ENCODE assay signal across 14 cellular contexts in genomic region chr2:127185720-127186119, GRCh38. TPM values are rescaled to one million over a fixed set of nuclear protein-coding genes. Genes with fewer than 3 reads are reported as not detected.
A peak's percentile ranks its signal among the peaks of the same experiment; 100 is the strongest.
DNase-seq lines count a peak whose midpoint lies in the region; ATAC-seq and TF ChIP-seq lines count a peak whose summit lies in the region.
"Had no signal": no experiment of that assay in that cellular context is flagged by ENCODE, and none has a peak within 500 bp of the region (broad histone marks: within the 10 kb centered on the region; RNA-seq: fewer than 3 reads in every experiment).

No MANE protein-coding gene starts in this region.

- H3K27me3 ChIP-seq in right atrium auricular region: no peaks in the 10 kb centered on the region

- intact Hi-C loops in Right ventricle myocardium inferior (cut with DNase I): no loop called here

- peaks cover 0 to 5% of the 10 kb centered on the region in 2 donors for H3K9me3 ChIP-seq in right atrium auricular region

- TF ChIP-seq CTCF in right atrium auricular region (IDR thresholded peaks at IDR 0.05): no peak

- H3K36me3 ChIP-seq in right atrium auricular region: no peaks in the 10 kb centered on the region

- no peak overlapping the region for H3K27ac ChIP-seq in right atrium auricular region
- H3K27ac ChIP-seq: GM23248 had no signal

- DNase-seq in right atrium auricular region (ENCODE audit: low spot score) (peak; percentile 53), Right ventricle myocardium inferior (ENCODE audit: missing footprints) (no peak), dermis microvascular lymphatic vessel endothelial cell (ENCODE audit: low read depth in 2 of 2) (peak; percentile 64 to 74), lung microvascular endothelial cell (ENCODE audit: low read depth in 2 of 2) (peak; percentile 83 to 87), NCI-H1092 (lab: John Stamatoyannopoulos, UW) (no peak)
- DNase-seq: C1 segment of cervical spinal cord; Calu3; CD4-positive, alpha-beta T cell; DMS 273 treated with DMSO at 0.1 percent for 48 hours; GM23248 had no signal

- H3K4me3 ChIP-seq in right atrium auricular region: no peak overlapping the region
- H3K4me3 ChIP-seq: GM23248 had no signal

- no peaks in the 10 kb centered on the region for H3K4me1 ChIP-seq in right atrium auricular region

- ATAC-seq in Right ventricle myocardium inferior: no peak
- no peak for ATAC-seq in HG03097 (IDR thresholded peaks at IDR 0.05; ENCODE audit: low FRiP score, unreplicated experiment)
- ATAC-seq in GM19463 (IDR thresholded peaks at IDR 0.05; ENCODE audit: unreplicated experiment): no peak

RNA-seq across cellular contexts. Expression of gene CYP27C1, which starts 34.4 kb away (rescaled TPM):
- total RNA-seq in right atrium auricular region: under 1 TPM in 1 of 2 donors, not detected in 1; 0.24 TPM
- total RNA-seq in Right ventricle myocardium inferior: 0.05 TPM
- total RNA-seq in dermis microvascular lymphatic vessel endothelial cell: under 0.01 TPM in 1 of 2 replicates, not detected in the other
- not detected in 2 replicates for total RNA-seq in lung microvascular endothelial cell
- total RNA-seq: B cell; CD4-positive, alpha-beta T cell; HepG2 had no signal

Comparison
In these comparisons a context has a peak if more than half of its experiments do, and no peak if none do; other contexts are left out.
1. DNase-seq: peak in right atrium auricular region (single experiment), dermis microvascular lymphatic vessel endothelial cell (2 of 2) and lung microvascular endothelial cell (2 of 2); none in Right ventricle myocardium inferior (single experiment) and NCI-H1092 (single experiment).